In genomic region chr9:121684381-121685145, GRCh38 we compare ENCODE assay signal across 10 cellular contexts. TPM values are rescaled to one million over a fixed set of nuclear protein-coding genes. Genes with fewer than 3 reads are reported as not detected.
A peak's percentile ranks its signal among the peaks of the same experiment; 100 is the strongest.
DNase-seq lines count a peak whose midpoint lies in the region; ATAC-seq and TF ChIP-seq lines count a peak whose summit lies in the region.
"Had no signal": no experiment of that assay in that cellular context is flagged by ENCODE, and none has a peak within 500 bp of the region (broad histone marks: within the 10 kb centered on the region; RNA-seq: fewer than 3 reads in every experiment).

No MANE protein-coding gene starts in this region.

- ATAC-seq in mucosa of descending colon (peak; percentile 40), GM21423 (IDR thresholded peaks at IDR 0.05; ENCODE audit: unreplicated experiment) (no peak)

- H3K4me1 ChIP-seq in mucosa of descending colon (ENCODE audit: low read depth): peaks cover 8% of the 10 kb centered on the region

- H3K4me3 ChIP-seq in choroid plexus epithelial cell (ENCODE audit: low read depth, low read length) (no peak overlapping the region), mucosa of descending colon (no peak overlapping the region)

- in situ Hi-C loops in KBM-7 (cut with MboI; ENCODE audit: low pct_unique_long_range_greater_than_20kb, low sequenced_read_pairs): no loop called here

- peak; percentile 83 for TF ChIP-seq CTCF in choroid plexus epithelial cell (conservative IDR thresholded peaks at IDR 0.05; ENCODE audit: low read depth, low read length)
- TF ChIP-seq CTCF in mucosa of descending colon (IDR thresholded peaks at IDR 0.05): no peak

- H3K9me3 ChIP-seq in mucosa of descending colon: no peaks in the 10 kb centered on the region

- intact Hi-C loops in mucosa of descending colon (cut with DNase I, micrococcal nuclease): loop anchor here in 1 of 2 donors (10.0 kb wide), 1 partner anchor 310 kb away; no protein-coding TSS in a partner anchor

- no peaks in the 10 kb centered on the region for H3K36me3 ChIP-seq in mucosa of descending colon (ENCODE audit: low read depth)

- DNase-seq in NCI-H1436 (lab: John Stamatoyannopoulos, UW): peak; percentile 11
- DNase-seq in NCI-H1436 treated with DMSO at 0.1 percent for 48 hours (lab: John Stamatoyannopoulos, UW): no peak
- DNase-seq in KBM-7: peak; percentile 60
- DNase-seq in choroid plexus epithelial cell (ENCODE audit: low read depth): peak; percentile 61
- peak in 2 of 3 donors; percentile 69 to 75 for DNase-seq in mucosa of descending colon
- DNase-seq in NCI-H774 (lab: John Stamatoyannopoulos, UW): no peak
- no peak for DNase-seq in HCEC 1CT
- DNase-seq: naive B cell had no signal

RNA-seq across cellular contexts. Expression of gene DAB2IP, which starts 33.1 kb away (rescaled TPM):
- 100 to 1,000 TPM; 109 to 157 (median 111) TPM for total RNA-seq in mucosa of descending colon
- total RNA-seq: CD4-positive, CD25-positive, alpha-beta regulatory T cell had no signal

Comparison
In these comparisons a context has a peak if more than half of its experiments do, and no peak if none do; other contexts are left out.
1. DNase-seq: peak in NCI-H1436 (single experiment), KBM-7 (single experiment), choroid plexus epithelial cell (single experiment) and mucosa of descending colon (2 of 3); none in NCI-H1436 treated with DMSO at 0.1 percent for 48 hours (single experiment), NCI-H774 (single experiment) and HCEC 1CT (single experiment).